Comparison of ENCODE assay signal across 37 cellular contexts in the genomic region with DNA sequence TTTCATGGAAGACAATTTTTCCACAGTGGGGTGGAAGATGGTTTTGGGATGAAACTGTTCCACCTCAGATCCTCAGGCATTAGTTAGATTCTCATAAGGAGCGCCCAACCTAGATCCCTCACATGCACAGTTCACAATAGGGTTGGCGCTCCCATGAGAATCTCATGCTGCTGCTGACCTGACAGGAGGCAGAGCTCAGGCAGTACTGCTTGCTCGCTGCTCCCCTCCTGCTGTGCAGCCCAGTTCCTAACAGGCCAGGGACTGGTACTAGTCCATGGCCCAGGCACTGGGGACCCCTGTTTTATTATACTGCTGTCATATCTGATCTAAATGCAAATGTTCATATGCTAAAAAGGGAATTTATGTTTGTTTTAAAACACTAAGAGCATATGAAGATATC. TPM values are rescaled to one million over a fixed set of nuclear protein-coding genes. Genes with fewer than 3 reads are reported as not detected.
"Had no signal": no experiment of that assay in that cellular context is flagged by ENCODE, and none has a peak within 500 bp of the region (broad histone marks: within the 10 kb centered on the region; RNA-seq: fewer than 3 reads in every experiment).

No MANE protein-coding gene starts in this region.

- DNase-seq: activated CD4-positive, alpha-beta memory T cell treated with anti-CD3 and anti-CD28 coated beads for 36 hours; activated CD4-positive, alpha-beta T cell treated with anti-CD3 and anti-CD28 coated beads for 36 hours; activated CD4-positive, alpha-beta T cell treated with anti-CD3 and anti-CD28 coated beads, Interleukin-2, amount 10 ng/mL, durations not matched to agents 24 days and 14 days; activated CD4-positive, CD25-positive, alpha-beta regulatory T cell; activated CD4-positive, CD25-positive, alpha-beta regulatory T cell treated with anti-CD3 and anti-CD28 coated beads, Interleukin-2, amount 50 U/mL, for 72 hours; activated CD8-positive, alpha-beta memory T cell treated with anti-CD3 and anti-CD28 coated beads, Interleukin-2, amount 10 ng/mL, durations not matched to agents 7 days and 5 days; activated CD8-positive, alpha-beta memory T cell treated with anti-CD3 and anti-CD28 coated beads, Interleukin-2, amount 50 U/mL, for 4 hours; activated CD8-positive, alpha-beta T cell treated with anti-CD3 and anti-CD28 coated beads, Interleukin-2, amount 10 ng/mL, durations not matched to agents 7 days and 5 days; activated effector memory CD4-positive, alpha-beta T cell treated with anti-CD3 and anti-CD28 coated beads, Interleukin-2, amount 50 U/mL, for 16 hours; activated naive CD4-positive, alpha-beta T cell treated with anti-CD3 and anti-CD28 coated beads for 36 hours; activated naive CD8-positive, alpha-beta T cell treated with anti-CD3 and anti-CD28 coated beads for 36 hours; activated naive CD8-positive, alpha-beta T cell treated with anti-CD3 and anti-CD28 coated beads, Interleukin-2, amount 50 U/mL, for 24 hours; activated T-cell treated with anti-CD3 and anti-CD28 coated beads, Interleukin-2, amount 50 U/mL, for 1 hour; activated T-cell treated with anti-CD3 and anti-CD28 coated beads, Interleukin-2, amount 50 U/mL, for 48 hours; adrenal gland; amygdala; central memory CD4-positive, alpha-beta T cell; cerebellar nuclear complex; colonic mucosa; effector CD8-positive, alpha-beta T cell; foreskin fibroblast; heart left ventricle; T-cell; T1000; WERI-Rb-1 had no signal

- H3K4me3 ChIP-seq: adrenal gland, ascending aorta, breast epithelium, cardiac muscle cell, colonic mucosa, heart left ventricle had no signal

- H3K4me1 Mint-ChIP-seq: activated CD4-positive, alpha-beta T cell treated with anti-CD3 and anti-CD28 coated beads for 36 hours; activated CD4-positive, alpha-beta T cell treated with anti-CD3 and anti-CD28 coated beads, Interleukin-2, amount 10 ng/mL, durations not matched to agents 24 days and 14 days; activated CD8-positive, alpha-beta memory T cell treated with anti-CD3 and anti-CD28 coated beads, Interleukin-2, amount 10 ng/mL, durations not matched to agents 7 days and 5 days; activated naive CD4-positive, alpha-beta T cell treated with anti-CD3 and anti-CD28 coated beads, Interleukin-2, amount 50 U/mL, for 24 hours; activated naive CD8-positive, alpha-beta T cell treated with anti-CD3 and anti-CD28 coated beads for 36 hours; activated naive CD8-positive, alpha-beta T cell treated with anti-CD3 and anti-CD28 coated beads, Interleukin-2, amount 50 U/mL, for 24 hours; brain; T-cell had no signal

- H3K9me3 Mint-ChIP-seq: activated CD4-positive, alpha-beta memory T cell treated with anti-CD3 and anti-CD28 coated beads for 36 hours; activated CD4-positive, alpha-beta T cell treated with anti-CD3 and anti-CD28 coated beads, Interleukin-2, amount 10 ng/mL, durations not matched to agents 24 days and 14 days; activated naive CD4-positive, alpha-beta T cell treated with anti-CD3 and anti-CD28 coated beads for 36 hours; activated naive CD4-positive, alpha-beta T cell treated with anti-CD3 and anti-CD28 coated beads, Interleukin-2, amount 50 U/mL, for 24 hours; activated naive CD8-positive, alpha-beta T cell treated with anti-CD3 and anti-CD28 coated beads for 36 hours; activated naive CD8-positive, alpha-beta T cell treated with anti-CD3 and anti-CD28 coated beads, Interleukin-2, amount 50 U/mL, for 24 hours; activated T-helper 1 cell treated with anti-CD3 and anti-CD28 coated beads, Interleukin-12 subunit alpha, Interleukin-12 subunit beta, Interleukin-2, Interleukin-4 antibody, amounts not matched to agents 30 ng/mL and 10 ng/mL and 1 ng/mL, durations not matched to agents 14 hours and 24 hours and 36 hours; activated T-helper 2 cell treated with anti-CD3 and anti-CD28 coated beads, Interferon-gamma antibody, Interleukin-2, Interleukin-4, amounts not matched to agents 10 μg/mL and 5 μg/mL and 100 μg/mL, durations not matched to agents 14 hours and 24 hours and 36 hours; T-cell; T-helper 1 cell treated with Interleukin-12 subunit alpha and Interleukin-12 subunit beta and Interleukin-4 antibody, amounts not matched to agents 30 μg/mL and 1 μg/mL, for 36 hours; T-helper 2 cell treated with Interferon-gamma antibody and Interleukin-4, amounts not matched to agents 5 μg/mL and 100 μg/mL, for 36 hours had no signal

- H3K27me3 Mint-ChIP-seq: activated CD4-positive, alpha-beta memory T cell treated with anti-CD3 and anti-CD28 coated beads for 36 hours; activated CD4-positive, alpha-beta T cell treated with anti-CD3 and anti-CD28 coated beads for 36 hours; activated CD4-positive, alpha-beta T cell treated with anti-CD3 and anti-CD28 coated beads, Interleukin-2, amount 10 ng/mL, durations not matched to agents 24 days and 14 days; activated CD8-positive, alpha-beta memory T cell treated with anti-CD3 and anti-CD28 coated beads, Interleukin-2, amount 10 ng/mL, durations not matched to agents 7 days and 5 days; activated naive CD4-positive, alpha-beta T cell treated with anti-CD3 and anti-CD28 coated beads, Interleukin-2, amount 50 U/mL, for 24 hours; activated naive CD8-positive, alpha-beta T cell treated with anti-CD3 and anti-CD28 coated beads for 36 hours; activated naive CD8-positive, alpha-beta T cell treated with anti-CD3 and anti-CD28 coated beads, Interleukin-2, amount 50 U/mL, for 24 hours; brain; T-cell had no signal

- H3K4me3 Mint-ChIP-seq: activated CD4-positive, alpha-beta memory T cell treated with anti-CD3 and anti-CD28 coated beads for 36 hours; activated CD4-positive, alpha-beta T cell treated with anti-CD3 and anti-CD28 coated beads for 36 hours; activated CD4-positive, alpha-beta T cell treated with anti-CD3 and anti-CD28 coated beads, Interleukin-2, amount 10 ng/mL, durations not matched to agents 24 days and 14 days; activated CD8-positive, alpha-beta memory T cell treated with anti-CD3 and anti-CD28 coated beads, Interleukin-2, amount 10 ng/mL, durations not matched to agents 7 days and 5 days; activated CD8-positive, alpha-beta T cell treated with anti-CD3 and anti-CD28 coated beads, Interleukin-2, amount 10 ng/mL, durations not matched to agents 7 days and 5 days; activated naive CD4-positive, alpha-beta T cell treated with anti-CD3 and anti-CD28 coated beads for 36 hours; activated naive CD4-positive, alpha-beta T cell treated with anti-CD3 and anti-CD28 coated beads, Interleukin-2, amount 50 U/mL, for 24 hours; activated naive CD8-positive, alpha-beta T cell treated with anti-CD3 and anti-CD28 coated beads for 36 hours; activated naive CD8-positive, alpha-beta T cell treated with anti-CD3 and anti-CD28 coated beads, Interleukin-2, amount 50 U/mL, for 24 hours; activated T-helper 1 cell treated with anti-CD3 and anti-CD28 coated beads, Interleukin-12 subunit alpha, Interleukin-12 subunit beta, Interleukin-2, Interleukin-4 antibody, amounts not matched to agents 30 ng/mL and 10 ng/mL and 1 ng/mL, durations not matched to agents 14 hours and 24 hours and 36 hours; brain; T-cell; T-helper 1 cell treated with Interleukin-12 subunit alpha and Interleukin-12 subunit beta and Interleukin-4 antibody, amounts not matched to agents 30 μg/mL and 1 μg/mL, for 36 hours; T-helper 2 cell treated with Interferon-gamma antibody and Interleukin-4, amounts not matched to agents 5 μg/mL and 100 μg/mL, for 36 hours had no signal

- ATAC-seq: activated CD4-positive, alpha-beta T cell treated with anti-CD3 and anti-CD28 coated beads for 36 hours; activated CD8-positive, alpha-beta memory T cell treated with anti-CD3 and anti-CD28 coated beads, Interleukin-2, amount 10 ng/mL, durations not matched to agents 7 days and 5 days; activated CD8-positive, alpha-beta T cell treated with anti-CD3 and anti-CD28 coated beads, Interleukin-2, amount 10 ng/mL, durations not matched to agents 7 days and 5 days; activated naive CD8-positive, alpha-beta T cell treated with anti-CD3 and anti-CD28 coated beads, Interleukin-2, amount 50 U/mL, for 24 hours; esophagus mucosa; heart left ventricle; T-cell had no signal

- H3K36me3 ChIP-seq: breast epithelium, cardiac muscle cell, colonic mucosa, WERI-Rb-1 had no signal

- H3K4me1 ChIP-seq: adrenal gland, ascending aorta, breast epithelium, colonic mucosa, heart left ventricle had no signal

- H3K27me3 ChIP-seq: adrenal gland, ascending aorta, breast epithelium, cardiac muscle cell, colonic mucosa, heart left ventricle had no signal

- H3K27ac ChIP-seq: adrenal gland, ascending aorta, breast epithelium, cardiac muscle cell, colonic mucosa, heart left ventricle, WERI-Rb-1 had no signal

- H3K9me3 ChIP-seq: adrenal gland, ascending aorta, breast epithelium, colonic mucosa, heart left ventricle had no signal

- H3K27ac Mint-ChIP-seq: activated CD4-positive, alpha-beta memory T cell treated with anti-CD3 and anti-CD28 coated beads for 36 hours; activated CD4-positive, alpha-beta T cell treated with anti-CD3 and anti-CD28 coated beads for 36 hours; activated CD4-positive, alpha-beta T cell treated with anti-CD3 and anti-CD28 coated beads, Interleukin-2, amount 10 ng/mL, durations not matched to agents 24 days and 14 days; activated CD8-positive, alpha-beta memory T cell treated with anti-CD3 and anti-CD28 coated beads, Interleukin-2, amount 10 ng/mL, durations not matched to agents 7 days and 5 days; activated CD8-positive, alpha-beta T cell treated with anti-CD3 and anti-CD28 coated beads, Interleukin-2, amount 10 ng/mL, durations not matched to agents 7 days and 5 days; activated naive CD4-positive, alpha-beta T cell treated with anti-CD3 and anti-CD28 coated beads for 36 hours; activated naive CD4-positive, alpha-beta T cell treated with anti-CD3 and anti-CD28 coated beads, Interleukin-2, amount 50 U/mL, for 24 hours; activated naive CD8-positive, alpha-beta T cell treated with anti-CD3 and anti-CD28 coated beads for 36 hours; activated naive CD8-positive, alpha-beta T cell treated with anti-CD3 and anti-CD28 coated beads, Interleukin-2, amount 50 U/mL, for 24 hours; activated T-helper 1 cell treated with anti-CD3 and anti-CD28 coated beads, Interleukin-12 subunit alpha, Interleukin-12 subunit beta, Interleukin-2, Interleukin-4 antibody, amounts not matched to agents 30 ng/mL and 10 ng/mL and 1 ng/mL, durations not matched to agents 14 hours and 24 hours and 36 hours; activated T-helper 2 cell treated with anti-CD3 and anti-CD28 coated beads, Interferon-gamma antibody, Interleukin-2, Interleukin-4, amounts not matched to agents 10 μg/mL and 5 μg/mL and 100 μg/mL, durations not matched to agents 14 hours and 24 hours and 36 hours; brain; T-helper 1 cell treated with Interleukin-12 subunit alpha and Interleukin-12 subunit beta and Interleukin-4 antibody, amounts not matched to agents 30 μg/mL and 1 μg/mL, for 36 hours; T-helper 2 cell treated with Interferon-gamma antibody and Interleukin-4, amounts not matched to agents 5 μg/mL and 100 μg/mL, for 36 hours had no signal

RNA-seq across cellular contexts. Expression of a gene that starts 9.8 kb away (rescaled TPM):
- total RNA-seq: activated CD4-positive, alpha-beta memory T cell treated with anti-CD3 and anti-CD28 coated beads for 36 hours; activated CD4-positive, alpha-beta T cell treated with anti-CD3 and anti-CD28 coated beads for 36 hours; activated CD4-positive, alpha-beta T cell treated with anti-CD3 and anti-CD28 coated beads, Interleukin-2, amount 10 ng/mL, durations not matched to agents 24 days and 14 days; activated CD8-positive, alpha-beta memory T cell treated with anti-CD3 and anti-CD28 coated beads, Interleukin-2, amount 10 ng/mL, durations not matched to agents 7 days and 5 days; activated CD8-positive, alpha-beta T cell treated with anti-CD3 and anti-CD28 coated beads, Interleukin-2, amount 10 ng/mL, durations not matched to agents 7 days and 5 days; activated naive CD4-positive, alpha-beta T cell treated with anti-CD3 and anti-CD28 coated beads for 36 hours; activated naive CD8-positive, alpha-beta T cell treated with anti-CD3 and anti-CD28 coated beads for 36 hours; activated T-helper 1 cell treated with anti-CD3 and anti-CD28 coated beads, Interleukin-12 subunit alpha, Interleukin-12 subunit beta, Interleukin-2, Interleukin-4 antibody, amounts not matched to agents 30 ng/mL and 10 ng/mL and 1 ng/mL, durations not matched to agents 14 hours and 24 hours and 36 hours; activated T-helper 2 cell treated with anti-CD3 and anti-CD28 coated beads, Interferon-gamma antibody, Interleukin-2, Interleukin-4, amounts not matched to agents 10 μg/mL and 5 μg/mL and 100 μg/mL, durations not matched to agents 14 hours and 24 hours and 36 hours; ascending aorta; cardiac muscle cell; colonic mucosa; dermis microvascular lymphatic vessel endothelial cell; epithelial cell of proximal tubule; esophagus mucosa had no signal
- polyA plus RNA-seq: cardiac muscle cell had no signal
